Comparison of ENCODE assay signal across 8 cellular contexts in genomic region chr11:84437129-84438123, GRCh38.
DNase-seq lines count a peak whose midpoint lies in the region; ATAC-seq, FAIRE-seq and TF ChIP-seq lines count a peak whose summit lies in the region.

No MANE protein-coding gene starts in this region.

- CTCF ChIA-PET in GM12878 (lab: Yijun Ruan, JAX) = no interaction called here

- H3K4ac ChIP-seq in mesendoderm (ENCODE audit: low read depth, low read length) = no peak overlapping the region

- H3K9ac ChIP-seq in GM12878 (ENCODE audit: control insufficient read depth, insufficient read depth, low read length) (no peak overlapping the region), mesendoderm (ENCODE audit: low read length) (peak overlapping the region; percentile 31)

- H2AK5ac ChIP-seq in mesendoderm (ENCODE audit: low read length) = no peak overlapping the region

- H3K4me3 ChIP-seq in GM12878 (no peak overlapping the region), mesendoderm (ENCODE audit: low read length) (no peak overlapping the region)

- H3K4me2 ChIP-seq in GM12878 (ENCODE audit: control insufficient read depth, insufficient read depth) (peak overlapping the region; percentile 46), mesendoderm (ENCODE audit: low read length) (peak overlapping the region; percentile 83)

- no peaks in the 10 kb centered on the region for H3K79me1 ChIP-seq in mesendoderm (ENCODE audit: low read length)

- H3K9me3 Mint-ChIP-seq in immature natural killer cell = peaks cover 1 to 36% (median 5%) of the 10 kb centered on the region in 6 donors

- peak overlapping the region; percentile 71 for H3K56ac ChIP-seq in mesendoderm (ENCODE audit: low read length)

- POLR2A ChIA-PET in GM12878 (lab: Charles Lee) = interaction anchor here (0.6 kb wide), 1 partner anchor 539 kb away, joined by 3 read pairs; no protein-coding TSS in a partner anchor

- no peak for TF ChIP-seq EP300 in GM12878 (IDR thresholded peaks at IDR 0.05; ENCODE audit: borderline replicate concordance in 1 of 2, control insufficient read depth in 1 of 2, low read depth in 2 of 2, low read length in 2 of 2)

- H3K4me1 Mint-ChIP-seq in immature natural killer cell = no peaks in the 10 kb centered on the region

- H3K27ac ChIP-seq in GM12878 (ENCODE audit: control insufficient read depth, insufficient read depth) (no peak overlapping the region), mesendoderm (ENCODE audit: low read depth, low read length) (no peak overlapping the region)

- no peak overlapping the region for H3K4me3 Mint-ChIP-seq in immature natural killer cell

- H3K27me3 ChIP-seq in GM12878 (replicated peaks in 1 of 2; ENCODE audit: control insufficient read depth in 2 of 2, insufficient read depth in 2 of 2, low read length in 1 of 2) = no peaks in the 10 kb centered on the region; a peak in 1 of 4 replicates
- no peaks in the 10 kb centered on the region for H3K27me3 ChIP-seq in mesendoderm (ENCODE audit: insufficient read depth, low read length, poor library complexity)

- ATAC-seq in GM21423 (IDR thresholded peaks at IDR 0.05; ENCODE audit: unreplicated experiment) (peak; percentile 96), GM12878 (peak; percentile 98)

- H3K9me3 ChIP-seq in GM12878 (replicated peaks; ENCODE audit: control insufficient read depth, insufficient read depth, low read length) = no peaks in the 10 kb centered on the region

- H3K36me3 Mint-ChIP-seq in immature natural killer cell = no peaks in the 10 kb centered on the region

- H3K18ac ChIP-seq in mesendoderm (ENCODE audit: low read length) = no peak overlapping the region

- no TSS peak for BruUV-seq in GM12878 (replicated peaks; lab: Mats Ljungman, UMichigan)

- no peak for TF ChIP-seq POLR2A in GM12878 (IDR thresholded peaks at IDR 0.05; ENCODE audit: low read depth, low read length)

- intact Hi-C loops in GM12878 (cut with micrococcal nuclease; ENCODE audit: unreplicated experiment) = no loop called here

- SMC1A ChIA-PET in GM12878 (lab: Charles Lee; ENCODE audit: uncharacterized antibody, unreplicated experiment) = no interaction called here

- no peak overlapping the region for H2BK15ac ChIP-seq in mesendoderm (replicated peaks; ENCODE audit: low read depth)

- WGBS in GM12878 (ENCODE audit: insufficient coverage, insufficient replicate concordance, low lambda C conversion rate, missing lambda C conversion rate) = 9% methylated on average over 21 of the region's 21 CpGs
- WGBS in mesendoderm (ENCODE audit: extremely low coverage, insufficient coverage, low lambda C conversion rate) = no CpG with 5 or more reads among the region's 21 CpGs

- H4K20me1 ChIP-seq in GM12878 (ENCODE audit: control insufficient read depth, insufficient read depth) = no peaks in the 10 kb centered on the region

- H3K79me2 ChIP-seq in GM12878 (ENCODE audit: control insufficient read depth, insufficient read depth, low read length) = no peaks in the 10 kb centered on the region
- no peaks in the 10 kb centered on the region for H3K79me2 ChIP-seq in mesendoderm (ENCODE audit: control insufficient read depth, insufficient read depth, low read length)

- H3K36me3 ChIP-seq in GM12878 (ENCODE audit: control insufficient read depth in 2 of 2, insufficient read depth in 2 of 2, low read length in 1 of 2) (no peaks in the 10 kb centered on the region), mesendoderm (ENCODE audit: control insufficient read depth, insufficient read depth, low read length) (no peaks in the 10 kb centered on the region)

- no peak overlapping the region for H3K27ac Mint-ChIP-seq in immature natural killer cell

- DNase-seq in ELF-1 (ENCODE audit: low read depth, low spot score) (peak; percentile 90), HT-29 (ENCODE audit: low spot score) (peak; percentile 26), GM12878 (ENCODE audit: low read depth, low spot score) (peak; percentile 3), mesendoderm (peak; percentile 94), foreskin melanocyte (no peak), immature natural killer cell (no peak)
- DNase-seq in activated naive CD4-positive, alpha-beta T cell (lab: John Stamatoyannopoulos, UW) = no peak

- in situ Hi-C loops in GM12878 (cut with MboI) = no loop called here

- no peak overlapping the region for H2BK120ac ChIP-seq in mesendoderm (ENCODE audit: low read depth, low read length)

- no peak overlapping the region for H4K8ac ChIP-seq in mesendoderm (ENCODE audit: low read depth, low read length)

- peak overlapping the region; percentile 22 for H2BK5ac ChIP-seq in mesendoderm (ENCODE audit: low read length)

- no peak overlapping the region for H2AFZ ChIP-seq in GM12878 (ENCODE audit: control insufficient read depth, low read depth, low read length)

- peaks cover 4% of the 10 kb centered on the region for H3K4me1 ChIP-seq in GM12878 (ENCODE audit: control insufficient read depth, insufficient read depth, low read length)
- peaks cover 7% of the 10 kb centered on the region for H3K4me1 ChIP-seq in mesendoderm (ENCODE audit: control insufficient read depth, low read depth, low read length)

- H3K27me3 Mint-ChIP-seq in immature natural killer cell (ENCODE audit: low read depth in 3 of 3) = peaks cover 0 to 3% (median 2%) of the 10 kb centered on the region in 3 donors

- FAIRE-seq in GM12878 (lab: Jason Lieb, UNC) = no peak

- H4K5ac ChIP-seq in mesendoderm (ENCODE audit: low read length) = no peak overlapping the region

- no peak overlapping the region for H3K23ac ChIP-seq in mesendoderm (ENCODE audit: low read length)

- TF ChIP-seq RAD21 in GM12878 (IDR thresholded peaks at IDR 0.05; ENCODE audit: insufficient read depth, low read depth, low read length) = no peak

- TF ChIP-seq CTCF in GM12878 (IDR thresholded peaks at IDR 0.05 in 2 of 3, conservative IDR thresholded peaks at IDR 0.05 in 1 of 3; ENCODE audit: control insufficient read depth in 2 of 3, extremely low read depth in 1 of 3, insufficient read depth in 1 of 3, low read depth in 3 of 3, low read length in 3 of 3) = no peak

- RAD21 ChIA-PET in GM12878 (lab: Charles Lee; ENCODE audit: unreplicated experiment) = no interaction called here

TF ChIP-seq in GM12878, 131 proteins besides CTCF, POLR2A, EP300 and RAD21 (continues in another document):
- TF ChIP-seq E4F1 (IDR thresholded peaks at IDR 0.05; ENCODE audit: borderline replicate concordance, partially characterized antibody) = no peak
- no peak for TF ChIP-seq GATAD2B (conservative IDR thresholded peaks at IDR 0.05; ENCODE audit: low read depth)
- TF ChIP-seq ATF2 (IDR thresholded peaks at IDR 0.05; ENCODE audit: low read length) = no peak
- no peak for TF ChIP-seq REST (IDR thresholded peaks at IDR 0.05; ENCODE audit: low read depth, low read length)
- no peak for TF ChIP-seq LARP7 (IDR thresholded peaks at IDR 0.05)
- no peak for TF ChIP-seq SREBF1 (IDR thresholded peaks at IDR 0.05; ENCODE audit: low read length)

Comparison
In these comparisons a context has a peak if more than half of its experiments do, and no peak if none do; other contexts are left out.
1. DNase-seq: peak in ELF-1 (single experiment), HT-29 (single experiment), GM12878 (single experiment) and mesendoderm (single experiment); none in activated naive CD4-positive, alpha-beta T cell (0 of 4), foreskin melanocyte (single experiment) and immature natural killer cell (0 of 3).